Comparison of ENCODE assay signal across 28 cellular contexts in the genomic region with DNA sequence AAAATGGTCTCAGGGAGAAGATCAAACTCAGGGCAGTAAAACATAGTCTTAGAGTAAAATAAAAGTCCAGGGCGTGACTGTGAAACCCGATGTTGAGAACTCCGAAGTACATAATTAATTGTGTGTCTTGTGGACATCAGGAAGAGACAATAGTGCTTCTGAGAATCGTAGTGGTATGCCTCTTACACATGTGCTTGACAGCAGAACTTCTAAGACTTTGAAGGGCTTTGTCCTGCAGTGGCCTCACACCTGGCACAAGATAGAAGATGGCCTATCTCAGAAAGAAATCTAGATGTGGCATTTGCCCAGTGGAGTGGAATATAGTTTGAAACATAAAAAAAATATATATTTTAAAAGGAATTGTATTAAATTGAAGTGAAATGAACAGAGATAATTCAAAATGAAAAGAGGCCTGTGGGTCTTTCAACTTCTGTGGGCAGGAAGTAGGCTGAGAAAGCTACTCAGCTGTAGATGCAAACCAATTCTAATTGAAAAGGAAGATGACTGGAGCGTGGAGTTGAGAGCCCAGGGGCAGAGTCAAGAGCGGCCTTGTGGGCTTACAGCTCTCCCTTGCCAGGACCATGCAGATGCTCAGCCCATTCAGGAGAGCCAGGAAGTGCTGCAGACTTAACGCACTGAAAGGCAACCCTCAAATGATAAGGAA.
"Had no signal": no experiment of that assay in that cellular context is flagged by ENCODE, and none has a peak within 500 bp of the region (broad histone marks: within the 10 kb centered on the region; RNA-seq: fewer than 3 reads in every experiment).

No MANE protein-coding gene starts in this region.

- H3K4me3 Mint-ChIP-seq: activated naive CD4-positive, alpha-beta T cell treated with anti-CD3 and anti-CD28 coated beads, Interleukin-2, amount 50 U/mL, for 24 hours; activated T-cell treated with anti-CD3 and anti-CD28 coated beads, Interleukin-2, amount 50 U/mL, for 72 hours; brain; central memory CD8-positive, alpha-beta T cell; T-helper 2 cell treated with Interferon-gamma antibody and Interleukin-4, amounts not matched to agents 5 μg/mL and 100 μg/mL, for 36 hours had no signal

- H3K36me3 Mint-ChIP-seq: activated naive CD4-positive, alpha-beta T cell treated with anti-CD3 and anti-CD28 coated beads, Interleukin-2, amount 50 U/mL, for 24 hours; brain had no signal

- H3K4me1 ChIP-seq: Peyer's patch, SJSA1 had no signal

- FAIRE-seq: astrocyte had no signal

- DNase-seq: activated CD4-positive, alpha-beta T cell treated with anti-CD3 and anti-CD28 coated beads for 48 hours; activated CD4-positive, alpha-beta T cell treated with anti-CD3 and anti-CD28 coated beads, Interleukin-2, amount 50 U/mL, for 4 hours; activated CD4-positive, CD25-positive, alpha-beta regulatory T cell treated with anti-CD3 and anti-CD28 coated beads, Interleukin-2, amount 50 U/mL, for 72 hours; activated CD8-positive, alpha-beta memory T cell treated with anti-CD3 and anti-CD28 coated beads for 24 hours; activated T-cell treated with anti-CD3 and anti-CD28 coated beads, Interleukin-2, amount 50 U/mL, for 72 hours; amygdala; Karpas-422; MM.1S; NCI-H1105; NCI-H1436; NCI-H1694 treated with DMSO at 0.1 percent for 48 hours; NCI-H2029 treated with DMSO at 0.1 percent for 48 hours; NCI-H345; NCI-H510A treated with DMSO at 0.1 percent for 48 hours; NCI-H69; NK-92 treated with Interleukin-12 subunit alpha and Interleukin-12 subunit beta, amount 100 ng/mL, for 24 hours; OCI-M1; Peyer's patch; Right ventricle myocardium superior; SW 1271 had no signal

- H3K9me3 Mint-ChIP-seq: activated naive CD4-positive, alpha-beta T cell treated with anti-CD3 and anti-CD28 coated beads, Interleukin-2, amount 50 U/mL, for 24 hours; central memory CD8-positive, alpha-beta T cell had no signal

- H3K4me1 Mint-ChIP-seq: brain; central memory CD8-positive, alpha-beta T cell had no signal

- H3K27ac Mint-ChIP-seq: activated naive CD4-positive, alpha-beta T cell treated with anti-CD3 and anti-CD28 coated beads, Interleukin-2, amount 50 U/mL, for 24 hours; activated T-cell treated with anti-CD3 and anti-CD28 coated beads, Interleukin-2, amount 50 U/mL, for 72 hours; brain; T-helper 2 cell treated with Interferon-gamma antibody and Interleukin-4, amounts not matched to agents 5 μg/mL and 100 μg/mL, for 36 hours had no signal

- H3K4me3 ChIP-seq: Peyer's patch, SJSA1 had no signal

- H3K36me3 ChIP-seq: Peyer's patch, SJSA1 had no signal

- H3K27me3 ChIP-seq: Peyer's patch, SJSA1 had no signal

- H3K27ac ChIP-seq: Peyer's patch, RWPE1, SJSA1 had no signal

- H3K9me3 ChIP-seq: Peyer's patch, SJSA1 had no signal

- ATAC-seq: activated T-cell treated with anti-CD3 and anti-CD28 coated beads, Interleukin-2, amount 50 U/mL, for 72 hours; SK-N-SH treated with all-trans-retinoic acid at 6 μM for 48 hours had no signal
